17 cellular contexts compared by ENCODE assay signal in the genomic region with DNA sequence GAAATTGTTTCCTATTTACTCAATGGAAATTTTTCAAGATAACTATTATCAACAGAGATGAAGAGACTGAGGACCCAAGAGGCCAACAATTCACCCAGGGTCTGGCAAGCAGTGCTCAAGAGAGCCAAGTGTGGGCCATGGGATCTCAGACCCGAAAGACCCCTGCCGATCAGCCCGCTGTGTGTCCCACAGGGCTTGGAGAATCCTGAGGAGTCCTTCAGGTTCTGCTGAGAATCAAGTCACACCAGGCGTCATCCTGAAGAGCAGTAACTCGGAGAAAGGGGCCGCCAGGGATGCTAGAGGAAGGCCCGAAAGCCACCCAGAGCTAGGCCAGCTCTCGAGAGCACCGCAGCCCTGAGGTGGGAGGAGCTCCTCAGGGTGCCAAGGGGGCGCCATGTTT. TPM values are rescaled to one million over a fixed set of nuclear protein-coding genes. Genes with fewer than 3 reads are reported as not detected.
DNase-seq lines count a peak whose midpoint lies in the region; ATAC-seq and TF ChIP-seq lines count a peak whose summit lies in the region.
"Had no signal": no experiment of that assay in that cellular context is flagged by ENCODE, and none has a peak within 500 bp of the region (broad histone marks: within the 10 kb centered on the region; RNA-seq: fewer than 3 reads in every experiment).

No MANE protein-coding gene starts in this region.

- intact Hi-C loops in sigmoid colon (cut with DNase I), result no loop called here

- H3K9me3 ChIP-seq in H9 (ENCODE audit: control insufficient read depth, low read depth, low read length) (no peaks in the 10 kb centered on the region), endodermal cell (ENCODE audit: control insufficient read depth, low read length) (no peaks in the 10 kb centered on the region), sigmoid colon (no peaks in the 10 kb centered on the region), smooth muscle cell (replicated peaks; ENCODE audit: low read depth) (no peaks in the 10 kb centered on the region)

- no peak overlapping the region for H2BK12ac ChIP-seq in H9 (ENCODE audit: insufficient read length, low read depth, low read length)

- no peaks in the 10 kb centered on the region for H3K4me1 ChIP-seq in H9 (ENCODE audit: insufficient read depth, low read length)
- H3K4me1 ChIP-seq in endodermal cell (ENCODE audit: control insufficient read depth, insufficient read depth, low read length), result no peaks in the 10 kb centered on the region
- peaks cover 0 to 8% (median 0%) of the 10 kb centered on the region in 4 donors for H3K4me1 ChIP-seq in sigmoid colon
- H3K4me1 ChIP-seq in smooth muscle cell (ENCODE audit: low read depth), result peaks cover 4% of the 10 kb centered on the region

- CTCF ChIA-PET in activated CD8-positive, alpha-beta memory T cell treated with anti-CD3 and anti-CD28 coated beads, Interleukin-2, amount 10 ng/mL, durations not matched to agents 7 days and 5 days (lab: Charles Lee), result no interaction called here

- DNase-seq in activated CD8-positive, alpha-beta memory T cell treated with anti-CD3 and anti-CD28 coated beads, Interleukin-2, amount 50 U/mL, for 4 hours, result peak; percentile 1
- no peak for DNase-seq in activated CD8-positive, alpha-beta memory T cell treated with anti-CD3 and anti-CD28 coated beads, Interleukin-2, amount 10 ng/mL, durations not matched to agents 7 days and 5 days
- DNase-seq in H9 (peak; percentile 21), endodermal cell (peak; percentile 32), sigmoid colon (peak; percentile 58), smooth muscle cell (lab: John Stamatoyannopoulos, UW; ENCODE audit: unreplicated experiment) (no peak), NCI-H82 (lab: John Stamatoyannopoulos, UW) (no peak), foreskin melanocyte (no peak)
- DNase-seq: CD8-positive, alpha-beta T cell; COR-L47; DND-41; GDM1; GOT3; HCEC 1CT; HFFc6 had no signal

- H3K4ac ChIP-seq in H9 (ENCODE audit: low read depth, low read length), result no peak overlapping the region

- no peak overlapping the region for H2BK15ac ChIP-seq in H9 (ENCODE audit: low read depth, low read length)

- H3K79me2 ChIP-seq in H9 (ENCODE audit: insufficient read depth, low read length) (no peaks in the 10 kb centered on the region), smooth muscle cell (ENCODE audit: low read depth) (no peaks in the 10 kb centered on the region)

- H3K79me1 ChIP-seq in H9 (ENCODE audit: insufficient read depth, low read depth, low read length, poor library complexity, severe bottlenecking), result no peaks in the 10 kb centered on the region

- H2AFZ ChIP-seq in H9 (ENCODE audit: low read length) (no peak overlapping the region), smooth muscle cell (ENCODE audit: low read depth) (no peak overlapping the region)

- WGBS in H9 (ENCODE audit: extremely low coverage, insufficient read length, low lambda C conversion rate), result no CpG with 5 or more reads among the region's 10 CpGs
- WGBS in endodermal cell (ENCODE audit: insufficient coverage in 1 of 2, insufficient read length in 1 of 2), 2 experiments, result 74 to 75% methylated on average over 6 to 10 of the region's 10 CpGs
- 56 to 81% methylated on average over 10 of the region's 10 CpGs for WGBS in sigmoid colon, 2 donors
- 71% methylated on average over 10 of the region's 10 CpGs for WGBS in smooth muscle cell (ENCODE audit: low lambda C conversion rate)

- H3K9ac ChIP-seq in H9 (ENCODE audit: extremely low read depth, insufficient read length, low read length) (no peak overlapping the region), endodermal cell (ENCODE audit: extremely low read depth, low read length, poor library complexity, severe bottlenecking) (no peak overlapping the region), smooth muscle cell (ENCODE audit: low read depth) (no peak overlapping the region)

- TF ChIP-seq EP300 in sigmoid colon (IDR thresholded peaks at IDR 0.05), result no peak

- no peak overlapping the region for H3K23ac ChIP-seq in H9 (ENCODE audit: insufficient read length, low read depth, low read length)

- no peak overlapping the region for H3K18ac ChIP-seq in H9 (ENCODE audit: insufficient read length, low read depth, low read length)

- no peak overlapping the region for H4K8ac ChIP-seq in H9 (replicated peaks; ENCODE audit: insufficient read length, low read depth, low read length)

- H3K23me2 ChIP-seq in H9 (ENCODE audit: insufficient read length, low read depth, low read length, poor library complexity, severe bottlenecking), result no peaks in the 10 kb centered on the region

- no peak overlapping the region for H2BK20ac ChIP-seq in H9 (ENCODE audit: low read depth, low read length, poor library complexity, severe bottlenecking)

- H3T11ph ChIP-seq in H9 (ENCODE audit: low read length), result no peak overlapping the region

- H3K4me3 ChIP-seq in endodermal cell (ENCODE audit: low read length) (no peak overlapping the region), sigmoid colon (no peak overlapping the region), smooth muscle cell (no peak overlapping the region)

- H2BK120ac ChIP-seq in H9 (ENCODE audit: low read depth, low read length, poor library complexity, severe bottlenecking), result no peak overlapping the region

- H3K27me3 ChIP-seq in H9 (ENCODE audit: insufficient read depth, low read length) (no peaks in the 10 kb centered on the region), endodermal cell (ENCODE audit: control insufficient read depth, insufficient read depth, low read length, poor library complexity, severe bottlenecking) (peaks cover 84% of the 10 kb centered on the region), sigmoid colon (peaks cover 12 to 72% (median 42%) of the 10 kb centered on the region in 3 donors), smooth muscle cell (ENCODE audit: low read depth) (peaks cover 43% of the 10 kb centered on the region)

- H2BK5ac ChIP-seq in H9 (ENCODE audit: insufficient read length, low read length), result no peak overlapping the region

- no peak overlapping the region for H3K4me2 ChIP-seq in H9 (ENCODE audit: insufficient read depth, insufficient read length, low read length)
- H3K4me2 ChIP-seq in smooth muscle cell, result no peak overlapping the region

- no peak for ATAC-seq in activated CD8-positive, alpha-beta memory T cell treated with anti-CD3 and anti-CD28 coated beads, Interleukin-2, amount 10 ng/mL, durations not matched to agents 7 days and 5 days
- ATAC-seq: CD8-positive, alpha-beta T cell had no signal

- no peak overlapping the region for H3K27ac Mint-ChIP-seq in activated CD8-positive, alpha-beta memory T cell treated with anti-CD3 and anti-CD28 coated beads, Interleukin-2, amount 10 ng/mL, durations not matched to agents 7 days and 5 days
- H3K27ac Mint-ChIP-seq in H9 (no peak overlapping the region), endodermal cell (no peak overlapping the region)
- H3K27ac Mint-ChIP-seq: CD14-positive monocyte; CD8-positive, alpha-beta T cell; HFFc6 had no signal

- TF ChIP-seq POLR2A in sigmoid colon (IDR thresholded peaks at IDR 0.05), result no peak

- H4K20me1 ChIP-seq in H9 (ENCODE audit: control insufficient read depth, insufficient read depth, insufficient read length), result no peaks in the 10 kb centered on the region
- H4K20me1 ChIP-seq in smooth muscle cell (ENCODE audit: low read depth), result no peaks in the 10 kb centered on the region

- no peak overlapping the region for H3K4me3 Mint-ChIP-seq in activated CD8-positive, alpha-beta memory T cell treated with anti-CD3 and anti-CD28 coated beads, Interleukin-2, amount 10 ng/mL, durations not matched to agents 7 days and 5 days
- no peak overlapping the region for H3K4me3 Mint-ChIP-seq in H9
- no peak overlapping the region for H3K4me3 Mint-ChIP-seq in endodermal cell
- H3K4me3 Mint-ChIP-seq: CD8-positive, alpha-beta T cell; HFFc6 had no signal

- no peak overlapping the region for H2AK5ac ChIP-seq in H9 (ENCODE audit: insufficient read length, low read length)

- no peak overlapping the region for H3K14ac ChIP-seq in H9 (ENCODE audit: insufficient read depth, low read length)

- H3K27ac ChIP-seq in H9 (ENCODE audit: insufficient read length, low read depth, low read length) (no peak overlapping the region), endodermal cell (ENCODE audit: low read depth, low read length) (no peak overlapping the region), sigmoid colon (no peak overlapping the region), smooth muscle cell (ENCODE audit: low read depth) (no peak overlapping the region)
- H3K27ac ChIP-seq: 22Rv1 had no signal

- no peak overlapping the region for H4K91ac ChIP-seq in H9 (ENCODE audit: insufficient read length, low read depth, low read length)

- H3F3A ChIP-seq in smooth muscle cell (ENCODE audit: low read depth), result no peaks in the 10 kb centered on the region

- H3K36me3 Mint-ChIP-seq in activated CD8-positive, alpha-beta memory T cell treated with anti-CD3 and anti-CD28 coated beads, Interleukin-2, amount 10 ng/mL, durations not matched to agents 7 days and 5 days, result no peaks in the 10 kb centered on the region
- no peaks in the 10 kb centered on the region for H3K36me3 Mint-ChIP-seq in H9 (ENCODE audit: insufficient read depth in 1 of 3, low read depth in 3 of 3)
- no peaks in the 10 kb centered on the region for H3K36me3 Mint-ChIP-seq in endodermal cell (ENCODE audit: low read depth)
- H3K36me3 Mint-ChIP-seq: CD8-positive, alpha-beta T cell had no signal

- no peaks in the 10 kb centered on the region for H3K36me3 ChIP-seq in endodermal cell (ENCODE audit: control insufficient read depth, insufficient read depth, low read length)
- no peaks in the 10 kb centered on the region for H3K36me3 ChIP-seq in sigmoid colon
- no peaks in the 10 kb centered on the region for H3K36me3 ChIP-seq in smooth muscle cell (ENCODE audit: low read depth)

- H3K9me3 Mint-ChIP-seq in activated CD8-positive, alpha-beta memory T cell treated with anti-CD3 and anti-CD28 coated beads, Interleukin-2, amount 10 ng/mL, durations not matched to agents 7 days and 5 days (ENCODE audit: low read depth), result no peaks in the 10 kb centered on the region
- H3K9me3 Mint-ChIP-seq in H9, result no peaks in the 10 kb centered on the region
- no peaks in the 10 kb centered on the region for H3K9me3 Mint-ChIP-seq in endodermal cell

- H3K27me3 Mint-ChIP-seq in activated CD8-positive, alpha-beta memory T cell treated with anti-CD3 and anti-CD28 coated beads, Interleukin-2, amount 10 ng/mL, durations not matched to agents 7 days and 5 days, result peaks cover 46% of the 10 kb centered on the region
- H3K27me3 Mint-ChIP-seq in H9 (ENCODE audit: low read depth) (peaks cover 60% of the 10 kb centered on the region), endodermal cell (ENCODE audit: insufficient read depth) (peaks cover 74% of the 10 kb centered on the region)

- no peak overlapping the region for H4K5ac ChIP-seq in H9 (ENCODE audit: insufficient read length, low read depth, low read length)

- H3K56ac ChIP-seq in H9 (ENCODE audit: insufficient read length, low read depth, low read length), result no peak overlapping the region

- TF ChIP-seq CTCF in H9 (conservative IDR thresholded peaks at IDR 0.05), result no peak
- no peak for TF ChIP-seq CTCF in endodermal cell (conservative IDR thresholded peaks at IDR 0.05)
- no peak for TF ChIP-seq CTCF in sigmoid colon (IDR thresholded peaks at IDR 0.05)
- no peak for TF ChIP-seq CTCF in smooth muscle cell (IDR thresholded peaks at IDR 0.05; ENCODE audit: borderline replicate concordance, insufficient read depth, poor library complexity, severe bottlenecking)

- peaks cover 18% of the 10 kb centered on the region for H3K4me1 Mint-ChIP-seq in activated CD8-positive, alpha-beta memory T cell treated with anti-CD3 and anti-CD28 coated beads, Interleukin-2, amount 10 ng/mL, durations not matched to agents 7 days and 5 days
- H3K4me1 Mint-ChIP-seq in H9 (peaks cover 2 to 10% of the 10 kb centered on the region in 2 experiments; a peak in 2 of 4 replicates), endodermal cell (no peaks in the 10 kb centered on the region)

RNA-seq across cellular contexts. Expression of a gene that starts 48.7 kb away (rescaled TPM):
- 1 to 10 TPM; 8.4 to 9.3 TPM for total RNA-seq in activated CD8-positive, alpha-beta memory T cell treated with anti-CD3 and anti-CD28 coated beads, Interleukin-2, amount 10 ng/mL, durations not matched to agents 7 days and 5 days
- total RNA-seq in H9 (2021) (25.8 and 26.1 TPM in 2 replicates), endodermal cell (10 to 100 TPM; 51.0 to 93.3 TPM), sigmoid colon (10 to 100 TPM in 1 of 4 donors, 1 to 10 TPM in 3; 6.1 to 10.0 (median 8.0) TPM), smooth muscle cell (11.7 and 16.1 TPM in 2 replicates)
- 33.2 TPM for polyA plus RNA-seq in endodermal cell (2013, experiment 1 of 2)
- polyA plus RNA-seq in endodermal cell (2013, experiment 2 of 2), result 31.8 TPM
- polyA plus RNA-seq in sigmoid colon (10 to 100 TPM in 1 of 3 donors, 1 to 10 TPM in 2; 1.2 to 12.1 (median 3.0) TPM), smooth muscle cell (29.6 and 30.7 TPM in 2 replicates)

RNA-seq across cellular contexts. Expression of a gene that starts 53.2 kb away (rescaled TPM):
- total RNA-seq in activated CD8-positive, alpha-beta memory T cell treated with anti-CD3 and anti-CD28 coated beads, Interleukin-2, amount 10 ng/mL, durations not matched to agents 7 days and 5 days, result 1 to 10 TPM; 1.2 to 3.2 TPM
- 3.0 and 3.3 TPM in 2 replicates for total RNA-seq in H9 (2021)
- 1 to 10 TPM; 3.4 to 5.6 TPM for total RNA-seq in endodermal cell
- polyA plus RNA-seq in endodermal cell (2013, experiment 1 of 2), result 3.2 TPM
- polyA plus RNA-seq in endodermal cell (2013, experiment 2 of 2), result 0.91 TPM
- 10 to 100 TPM in 1 of 4 donors, 1 to 10 TPM in 3; 3.1 to 12.8 (median 6.8) TPM for total RNA-seq in sigmoid colon
- polyA plus RNA-seq in sigmoid colon, result 1 to 10 TPM in 1 of 3 donors, under 1 TPM in 1, not detected in 1; 0.60 to 3.4 TPM
- 0.67 and 1.3 TPM in 2 replicates for total RNA-seq in smooth muscle cell
- polyA plus RNA-seq in smooth muscle cell, result 1.8 and 4.6 TPM in 2 replicates
- total RNA-seq: HFFc6 had no signal

Comparison
In these comparisons a context has a peak if more than half of its experiments do, and no peak if none do; other contexts are left out.
1. DNase-seq: peak in activated CD8-positive, alpha-beta memory T cell treated with anti-CD3 and anti-CD28 coated beads, Interleukin-2, amount 50 U/mL, for 4 hours (single experiment), H9 (single experiment), endodermal cell (single experiment) and sigmoid colon (single experiment); none in activated CD8-positive, alpha-beta memory T cell treated with anti-CD3 and anti-CD28 coated beads, Interleukin-2, amount 10 ng/mL, durations not matched to agents 7 days and 5 days (single experiment), smooth muscle cell (single experiment), NCI-H82 (single experiment) and foreskin melanocyte (single experiment).